In genomic region chr9:96612105-96612965, GRCh38 we compare ENCODE assay signal across 10 cellular contexts. TPM values are rescaled to one million over a fixed set of nuclear protein-coding genes. Genes with fewer than 3 reads are reported as not detected.
DNase-seq lines count a peak whose midpoint lies in the region; ATAC-seq and TF ChIP-seq lines count a peak whose summit lies in the region.
"Had no signal": no experiment of that assay in that cellular context is flagged by ENCODE, and none has a peak within 500 bp of the region (broad histone marks: within the 10 kb centered on the region; RNA-seq: fewer than 3 reads in every experiment).

No MANE protein-coding gene starts in this region.

- peak; percentile 70 for DNase-seq in Right ventricle myocardium inferior (ENCODE audit: missing footprints)
- DNase-seq in cardiac septum (ENCODE audit: low spot score): no peak
- DNase-seq in astrocyte of the hippocampus (ENCODE audit: low read depth, low spot score): peak; percentile 90
- peak; percentile 93 for DNase-seq in inferior parietal cortex (ENCODE audit: extremely low spot score)
- no peak for DNase-seq in MV-4-11 (lab: John Stamatoyannopoulos, UW)
- DNase-seq in activated effector memory CD4-positive, alpha-beta T cell treated with anti-CD3 and anti-CD28 coated beads, Interleukin-2, amount 50 U/mL, for 16 hours: no peak
- no peak for DNase-seq in CD8-positive, alpha-beta T cell
- DNase-seq: CD4-positive, CD25-positive, alpha-beta regulatory T cell had no signal

- no peak overlapping the region for H3K4me3 Mint-ChIP-seq in CD8-positive, alpha-beta T cell
- H3K4me3 Mint-ChIP-seq: CD4-positive, CD25-positive, alpha-beta regulatory T cell had no signal

- H3K4me1 ChIP-seq in stomach smooth muscle (ENCODE audit: control insufficient read depth, insufficient read depth, low read length): peaks cover 13% of the 10 kb centered on the region
- no peaks in the 10 kb centered on the region for H3K4me1 ChIP-seq in CD8-positive, alpha-beta T cell (ENCODE audit: insufficient read depth, low read length)

- H3K27ac Mint-ChIP-seq in CD8-positive, alpha-beta T cell: no peak overlapping the region
- H3K27ac Mint-ChIP-seq: CD4-positive, CD25-positive, alpha-beta regulatory T cell had no signal

- peak overlapping the region; percentile 44 to 64 for H3K4me3 ChIP-seq in stomach smooth muscle (ENCODE audit: low read length in 2 of 2)
- H3K4me3 ChIP-seq in CD8-positive, alpha-beta T cell (ENCODE audit: low read depth, low read length): no peak overlapping the region

- H3K27me3 ChIP-seq in stomach smooth muscle (ENCODE audit: control insufficient read depth in 1 of 2, insufficient read depth in 2 of 2, low read length in 2 of 2): no peaks in the 10 kb centered on the region
- peaks cover 6% of the 10 kb centered on the region for H3K27me3 ChIP-seq in CD8-positive, alpha-beta T cell (ENCODE audit: insufficient read depth, low read length)

- peak overlapping the region; percentile 64 for H3K27ac ChIP-seq in stomach smooth muscle (ENCODE audit: low read length)
- H3K27ac ChIP-seq in CD8-positive, alpha-beta T cell (ENCODE audit: low read depth, low read length): no peak overlapping the region
- H3K27ac ChIP-seq: VCaP had no signal

- H3K4me1 Mint-ChIP-seq in CD8-positive, alpha-beta T cell (ENCODE audit: low read depth): no peaks in the 10 kb centered on the region
- H3K4me1 Mint-ChIP-seq: CD4-positive, CD25-positive, alpha-beta regulatory T cell had no signal

- POLR2A ChIA-PET in CD8-positive, alpha-beta T cell (lab: Charles Lee): no interaction called here

- peaks cover 47% of the 10 kb centered on the region for H3K27me3 Mint-ChIP-seq in CD8-positive, alpha-beta T cell (ENCODE audit: low read depth)

- H3K36me3 Mint-ChIP-seq in CD8-positive, alpha-beta T cell: no peaks in the 10 kb centered on the region
- H3K36me3 Mint-ChIP-seq: CD4-positive, CD25-positive, alpha-beta regulatory T cell had no signal

- peak overlapping the region; percentile 12 to 55 for H3K9ac ChIP-seq in stomach smooth muscle (ENCODE audit: low read length in 2 of 2)

- ATAC-seq in Right ventricle myocardium inferior: peak; percentile 86
- ATAC-seq in CD8-positive, alpha-beta T cell: no peak

- CTCF ChIA-PET in CD8-positive, alpha-beta T cell (lab: Charles Lee): no interaction called here

- TF ChIP-seq CTCF in CD8-positive, alpha-beta T cell (IDR thresholded peaks at IDR 0.05): no peak

- H3K36me3 ChIP-seq in stomach smooth muscle (ENCODE audit: control insufficient read depth in 2 of 2, insufficient read depth in 2 of 2, low read length in 2 of 2): no peaks in the 10 kb centered on the region
- H3K36me3 ChIP-seq in CD8-positive, alpha-beta T cell (ENCODE audit: insufficient read depth, low read length): no peaks in the 10 kb centered on the region

- H3K9me3 Mint-ChIP-seq in CD8-positive, alpha-beta T cell: no peaks in the 10 kb centered on the region

- intact Hi-C loops in Right ventricle myocardium inferior (cut with DNase I): loop anchor here (1.0 kb wide), 1 partner anchor 8 kb away; no protein-coding TSS in a partner anchor
- intact Hi-C loops in cardiac septum (cut with DNase I): no loop called here
- intact Hi-C loops in CD8-positive, alpha-beta T cell (cut with DNase I, micrococcal nuclease): no loop called here

- H3K9me3 ChIP-seq in stomach smooth muscle (ENCODE audit: control insufficient read depth in 2 of 2, low read length in 2 of 2): no peaks in the 10 kb centered on the region
- H3K9me3 ChIP-seq in CD8-positive, alpha-beta T cell (ENCODE audit: low read length): no peaks in the 10 kb centered on the region

RNA-seq across cellular contexts. Expression of gene CDC14B, which starts 7.3 kb away (rescaled TPM):
- total RNA-seq in Right ventricle myocardium inferior (14.5 TPM), cardiac septum (25.5 TPM)
- 1 to 10 TPM; 2.2 to 2.4 TPM for total RNA-seq in CD8-positive, alpha-beta T cell

RNA-seq across cellular contexts. Expression of gene PRXL2C, which starts 42.8 kb away (rescaled TPM):
- total RNA-seq in Right ventricle myocardium inferior (27.3 TPM), cardiac septum (18.0 TPM)
- 10 to 100 TPM; 17.8 to 19.4 TPM for total RNA-seq in CD8-positive, alpha-beta T cell

Comparison
In these comparisons a context has a peak if more than half of its experiments do, and no peak if none do; other contexts are left out.
1. DNase-seq: peak in Right ventricle myocardium inferior (single experiment), astrocyte of the hippocampus (single experiment) and inferior parietal cortex (single experiment); none in cardiac septum (single experiment), MV-4-11 (single experiment), activated effector memory CD4-positive, alpha-beta T cell treated with anti-CD3 and anti-CD28 coated beads, Interleukin-2, amount 50 U/mL, for 16 hours (single experiment) and CD8-positive, alpha-beta T cell (0 of 7).